ENCODE assay signal across 18 cellular contexts in the genomic region with DNA sequence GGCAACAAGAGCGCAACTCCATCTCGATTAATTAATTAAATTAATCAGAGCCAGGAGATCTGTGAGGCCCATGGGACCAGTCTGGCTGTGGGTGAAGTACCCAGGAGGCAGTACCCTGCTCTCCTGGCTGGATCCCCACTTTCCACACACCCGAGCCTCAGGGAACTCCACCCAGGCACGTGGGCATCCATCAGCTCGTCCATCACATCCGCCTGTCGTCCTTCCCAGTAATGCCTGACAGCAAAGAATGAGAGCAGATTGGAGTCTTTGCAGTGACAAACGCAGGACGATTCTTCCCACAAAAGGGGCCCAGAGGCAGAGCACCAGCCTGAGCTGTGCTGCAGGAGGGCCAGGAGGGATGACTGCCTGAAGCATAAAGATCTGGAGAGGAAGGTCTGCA. TPM values are rescaled to one million over a fixed set of nuclear protein-coding genes. Genes with fewer than 3 reads are reported as not detected.
A peak's percentile ranks its signal among the peaks of the same experiment; 100 is the strongest.
DNase-seq lines count a peak whose midpoint lies in the region; ATAC-seq and TF ChIP-seq lines count a peak whose summit lies in the region.
"Had no signal": no experiment of that assay in that cellular context is flagged by ENCODE, and none has a peak within 500 bp of the region (broad histone marks: within the 10 kb centered on the region; RNA-seq: fewer than 3 reads in every experiment).

No MANE protein-coding gene starts in this region.

- H3K27me3 Mint-ChIP-seq in activated T-cell treated with anti-CD3 and anti-CD28 coated beads, Interleukin-2, amount 50 U/mL, for 24 hours: peaks cover 35% of the 10 kb centered on the region
- H3K27me3 Mint-ChIP-seq in type B pancreatic cell: peaks cover 43% of the 10 kb centered on the region

- ATAC-seq in GM21737 (IDR thresholded peaks at IDR 0.05; ENCODE audit: unreplicated experiment): no peak
- ATAC-seq: HCT116 had no signal

- H3K4me3 Mint-ChIP-seq in activated T-cell treated with anti-CD3 and anti-CD28 coated beads, Interleukin-2, amount 50 U/mL, for 24 hours: no peak overlapping the region
- H3K4me3 Mint-ChIP-seq in type B pancreatic cell: no peak overlapping the region
- H3K4me3 Mint-ChIP-seq: CD4-positive, alpha-beta memory T cell; H9 had no signal

- H3K36me3 Mint-ChIP-seq in activated T-cell treated with anti-CD3 and anti-CD28 coated beads, Interleukin-2, amount 50 U/mL, for 24 hours (ENCODE audit: low read depth): no peaks in the 10 kb centered on the region
- H3K36me3 Mint-ChIP-seq in type B pancreatic cell: no peaks in the 10 kb centered on the region

- TF ChIP-seq CTCF in coronary artery (IDR thresholded peaks at IDR 0.05) (no peak), type B pancreatic cell (conservative IDR thresholded peaks at IDR 0.05) (no peak)

- H3K27ac Mint-ChIP-seq in activated T-cell treated with anti-CD3 and anti-CD28 coated beads, Interleukin-2, amount 50 U/mL, for 24 hours: no peak overlapping the region
- H3K27ac Mint-ChIP-seq in type B pancreatic cell: no peak overlapping the region
- H3K27ac Mint-ChIP-seq: CD4-positive, alpha-beta memory T cell; H9 had no signal

- no peak overlapping the region for H3K27ac ChIP-seq in coronary artery
- H3K27ac ChIP-seq: GM23248 had no signal

- no peak overlapping the region for H3K4me3 ChIP-seq in coronary artery
- H3K4me3 ChIP-seq: GM23248 had no signal

- peaks cover 15% of the 10 kb centered on the region for H3K4me1 Mint-ChIP-seq in activated T-cell treated with anti-CD3 and anti-CD28 coated beads, Interleukin-2, amount 50 U/mL, for 24 hours (ENCODE audit: low read depth)
- H3K4me1 Mint-ChIP-seq in type B pancreatic cell (ENCODE audit: unreplicated experiment): no peaks in the 10 kb centered on the region

- DNase-seq in activated T-cell treated with anti-CD3 and anti-CD28 coated beads, Interleukin-2, amount 50 U/mL, for 24 hours: peak; percentile 11
- no peak for DNase-seq in activated T-cell treated with anti-CD3 and anti-CD28 coated beads, Interleukin-2, amount 50 U/mL, for 1 hour
- peak; percentile 36 for DNase-seq in coronary artery (ENCODE audit: low spot score)
- peak; percentile 53 for DNase-seq in mesenteric fat pad (ENCODE audit: low spot score)
- DNase-seq in type B pancreatic cell (ENCODE audit: extremely low spot score, unreplicated experiment): peak; percentile 50
- no peak for DNase-seq in A172 (ENCODE audit: low spot score)
- DNase-seq: 8988T; C1 segment of cervical spinal cord; Calu3; CD4-positive, alpha-beta memory T cell; COR-L47; DMS153; DND-41; GM23248; H9 had no signal

- H3K9me3 Mint-ChIP-seq in activated T-cell treated with anti-CD3 and anti-CD28 coated beads, Interleukin-2, amount 50 U/mL, for 24 hours: peaks cover 14% of the 10 kb centered on the region
- no peaks in the 10 kb centered on the region for H3K9me3 Mint-ChIP-seq in type B pancreatic cell

RNA-seq across cellular contexts. Expression of a gene that starts 35.8 kb away (rescaled TPM):
- total RNA-seq in mesenteric fat pad (not detected), type B pancreatic cell (ENCODE audit: low replicate concordance) (0.68 TPM in 1 of 2 replicates, not detected in the other)
- total RNA-seq in A172 (2014; rRNA removed; shearing (Covaris generic)): not detected in 2 replicates
- total RNA-seq: A673; Calu3; CD4-positive, alpha-beta memory T cell; GM23248 had no signal

RNA-seq across cellular contexts. Expression of a gene that starts 44.5 kb away (rescaled TPM):
- total RNA-seq in mesenteric fat pad: 57.4 TPM
- 48.4 and 51.3 TPM in 2 replicates for total RNA-seq in type B pancreatic cell (ENCODE audit: low replicate concordance)
- 160 and 196 TPM in 2 replicates for total RNA-seq in A172 (2014; rRNA removed; shearing (Covaris generic))

Comparison
In these comparisons a context has a peak if more than half of its experiments do, and no peak if none do; other contexts are left out.
1. DNase-seq: peak in activated T-cell treated with anti-CD3 and anti-CD28 coated beads, Interleukin-2, amount 50 U/mL, for 24 hours (single experiment), coronary artery (single experiment), mesenteric fat pad (single experiment) and type B pancreatic cell (single experiment); none in activated T-cell treated with anti-CD3 and anti-CD28 coated beads, Interleukin-2, amount 50 U/mL, for 1 hour (single experiment) and A172 (single experiment).